15 cellular contexts compared by ENCODE assay signal in genomic region chr15:67010898-67011619, GRCh38. TPM values are rescaled to one million over a fixed set of nuclear protein-coding genes. Genes with fewer than 3 reads are reported as not detected.
DNase-seq lines count a peak whose midpoint lies in the region; ATAC-seq and TF ChIP-seq lines count a peak whose summit lies in the region.
"Had no signal": no experiment of that assay in that cellular context is flagged by ENCODE, and none has a peak within 500 bp of the region (broad histone marks: within the 10 kb centered on the region; RNA-seq: fewer than 3 reads in every experiment).

No MANE protein-coding gene starts in this region.

- no peak overlapping the region for H3K4me3 Mint-ChIP-seq in nephron progenitor cell

- no peaks in the 10 kb centered on the region for H3K4me1 ChIP-seq in fibroblast of lung (ENCODE audit: control insufficient read depth, extremely low read depth, insufficient read depth, low read length)
- H3K4me1 ChIP-seq: thyroid gland had no signal

- H3K36me3 ChIP-seq in fibroblast of lung (ENCODE audit: control insufficient read depth, insufficient read depth, low read length), result no peaks in the 10 kb centered on the region
- H3K36me3 ChIP-seq: heart left ventricle, thyroid gland had no signal

- H3K9me3 ChIP-seq in fibroblast of lung (ENCODE audit: control insufficient read depth, insufficient read depth, low read depth, low read length), result no peaks in the 10 kb centered on the region
- H3K9me3 ChIP-seq: heart left ventricle, thyroid gland had no signal

- H3K9me3 Mint-ChIP-seq in nephron progenitor cell, result no peaks in the 10 kb centered on the region

- peaks cover 38% of the 10 kb centered on the region for H3K4me1 Mint-ChIP-seq in nephron progenitor cell

- H3K36me3 Mint-ChIP-seq in nephron progenitor cell (ENCODE audit: low read depth), result no peaks in the 10 kb centered on the region

- no peak overlapping the region for H3K9ac ChIP-seq in fibroblast of lung (ENCODE audit: insufficient read depth, low read length)

- TF ChIP-seq CTCF in fibroblast of lung (conservative IDR thresholded peaks at IDR 0.05 in 1 of 2, IDR thresholded peaks at IDR 0.05 in 1 of 2; ENCODE audit: low read depth in 1 of 2, low read length in 2 of 2), result no peak
- no peak for TF ChIP-seq CTCF in nephron progenitor cell (IDR thresholded peaks at IDR 0.05)

- H3K4me2 ChIP-seq in fibroblast of lung (ENCODE audit: extremely low read depth, insufficient read depth, low read length), result no peak overlapping the region

- no peaks in the 10 kb centered on the region for H3K27me3 ChIP-seq in fibroblast of lung (ENCODE audit: control insufficient read depth, insufficient read depth, low read length)
- H3K27me3 ChIP-seq: heart left ventricle, thyroid gland had no signal

- no peak overlapping the region for H3K4me3 ChIP-seq in fibroblast of lung (replicated peaks in 1 of 4; ENCODE audit: control extremely low read depth in 1 of 4, insufficient read depth in 1 of 4, low read depth in 3 of 4, low read length in 4 of 4)
- H3K4me3 ChIP-seq: heart left ventricle, thyroid gland had no signal

- H3K27ac ChIP-seq in fibroblast of lung (ENCODE audit: insufficient read depth, low read length), result no peak overlapping the region
- H3K27ac ChIP-seq: heart left ventricle, thyroid gland had no signal

- H3K27me3 Mint-ChIP-seq in nephron progenitor cell (ENCODE audit: low read depth, poor library complexity), result peaks cover 18% of the 10 kb centered on the region

- peak overlapping the region; percentile 39 for H3K27ac Mint-ChIP-seq in nephron progenitor cell

- no peak overlapping the region for H2AFZ ChIP-seq in fibroblast of lung (ENCODE audit: low read length)

- no peaks in the 10 kb centered on the region for H3K79me2 ChIP-seq in fibroblast of lung (ENCODE audit: control insufficient read depth, insufficient read depth, low read length)

- DNase-seq in EL, result peak; percentile 59
- peak; percentile 1 for DNase-seq in NCI-H2227 treated with DMSO at 0.1 percent for 48 hours (lab: John Stamatoyannopoulos, UW)
- peak; percentile 36 to 42 for DNase-seq in fibroblast of lung (ENCODE audit: low read depth in 2 of 2)
- DNase-seq in nephron progenitor cell, result no peak
- DNase-seq in stimulated activated CD4-positive, alpha-beta T cell treated with anti-CD3 and anti-CD28 coated beads, Interleukin-15, amount 100 ng/mL, for 24 hours, result no peak
- DNase-seq: activated effector memory CD4-positive, alpha-beta T cell treated with Interleukin-2 at 50 U/mL for 16 hours; amniotic stem cell; heart left ventricle; NCI-H226; OCI-M1; stimulated activated CD4-positive, alpha-beta T cell treated with anti-CD3 and anti-CD28 coated beads, Interleukin-2, amount 100 ng/mL, for 48 hours; thyroid gland had no signal

- H4K20me1 ChIP-seq in fibroblast of lung (ENCODE audit: control insufficient read depth, extremely low read depth, insufficient read depth, low read length), result no peaks in the 10 kb centered on the region

- ATAC-seq in HG03108 (IDR thresholded peaks at IDR 0.05; ENCODE audit: unreplicated experiment), result no peak
- ATAC-seq in GM19035 (IDR thresholded peaks at IDR 0.05; ENCODE audit: unreplicated experiment), result no peak
- no peak for ATAC-seq in GM18511 (IDR thresholded peaks at IDR 0.05; ENCODE audit: unreplicated experiment)
- ATAC-seq: heart left ventricle had no signal

RNA-seq across cellular contexts. Expression of gene SMAD3, which starts 54.3 kb away (rescaled TPM):
- 48.8 and 69.9 TPM in 2 replicates for total RNA-seq in fibroblast of lung
- 173 and 210 TPM in 2 replicates for polyA plus RNA-seq in fibroblast of lung
- 201 and 211 TPM in 2 replicates for polyA plus RNA-seq in fibroblast of lung (2012)
- 738 and 1,027 TPM in 2 replicates for polyA minus RNA-seq in fibroblast of lung (ENCODE audit: low replicate concordance)

Comparison
In these comparisons a context has a peak if more than half of its experiments do, and no peak if none do; other contexts are left out.
1. DNase-seq: peak in EL (single experiment), NCI-H2227 treated with DMSO at 0.1 percent for 48 hours (single experiment) and fibroblast of lung (2 of 2); none in nephron progenitor cell (single experiment) and stimulated activated CD4-positive, alpha-beta T cell treated with anti-CD3 and anti-CD28 coated beads, Interleukin-15, amount 100 ng/mL, for 24 hours (single experiment).